8 cellular contexts compared by ENCODE assay signal in the genomic region with DNA sequence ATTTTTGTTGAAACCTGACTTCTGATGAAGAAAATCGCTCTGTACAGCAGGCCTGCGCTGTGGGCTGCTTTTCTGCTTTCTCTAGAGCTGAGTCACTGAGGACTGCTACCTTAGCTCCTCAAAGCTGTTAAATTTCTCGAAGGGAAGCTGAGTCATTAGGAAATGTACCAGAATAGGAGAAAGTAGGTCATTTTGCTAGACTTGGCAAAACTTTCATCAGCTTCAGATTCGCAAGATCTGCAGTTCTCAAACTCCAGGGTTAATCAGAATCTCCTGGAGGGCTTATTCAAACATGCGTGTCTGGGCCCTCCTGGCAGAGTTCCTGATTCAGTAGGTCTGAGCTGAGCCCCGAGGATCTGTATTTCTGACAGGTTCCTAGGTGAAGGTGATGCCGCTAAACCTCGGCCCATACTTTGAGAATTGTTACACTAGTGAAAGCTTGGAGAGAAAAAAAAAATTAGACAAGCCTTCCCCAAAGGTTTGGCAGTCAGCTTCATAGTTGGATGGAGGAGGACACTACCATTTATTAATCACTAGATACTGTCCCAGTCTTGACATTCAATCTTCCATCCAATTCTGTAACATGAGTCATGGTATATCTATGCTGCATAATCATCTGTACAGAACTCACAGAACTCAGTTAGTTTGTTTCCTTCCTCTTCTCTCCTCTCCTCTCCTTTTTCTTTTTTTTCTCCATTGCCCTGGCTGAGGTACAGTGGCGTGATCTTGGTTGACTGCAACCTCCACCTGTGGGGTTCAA.
DNase-seq lines count a peak whose midpoint lies in the region; FAIRE-seq and TF ChIP-seq lines count a peak whose summit lies in the region.

No MANE protein-coding gene starts in this region.

- peak overlapping the region in 1 of 2 donors; percentile 47 for H3K9ac ChIP-seq in kidney (ENCODE audit: low read length in 2 of 2)

- no peak for TF ChIP-seq CTCF in kidney (IDR thresholded peaks at IDR 0.05; ENCODE audit: borderline replicate concordance, extremely low read depth, insufficient read depth)
- TF ChIP-seq CTCF in testis (IDR thresholded peaks at IDR 0.05): no peak

- H3K9me3 ChIP-seq in kidney (ENCODE audit: control insufficient read depth in 1 of 2, low read length in 2 of 2): no peaks in the 10 kb centered on the region
- H3K9me3 ChIP-seq in testis: no peaks in the 10 kb centered on the region

- DNase-seq in activated T-cell treated with anti-CD3 and anti-CD28 coated beads for 48 hours (ENCODE audit: low read depth) (peak; percentile 5), anterior cingulate cortex (lab: John Stamatoyannopoulos, UW) (peak in 32 of 58 donors; percentile 1 to 67 (median 10)), kidney (no peak), testis (peak; percentile 66), D341Med (ENCODE audit: low spot score) (no peak), NCI-H748 treated with DMSO at 0.1 percent for 48 hours (lab: John Stamatoyannopoulos, UW) (no peak), NCI-H510A (lab: John Stamatoyannopoulos, UW) (no peak)
- DNase-seq in activated T-cell treated with anti-CD3 and anti-CD28 coated beads, Interleukin-2, amount 50 U/mL, for 1 hour: no peak

- H3K4me3 ChIP-seq in kidney (ENCODE audit: low read length in 2 of 2): peak overlapping the region; percentile 23 to 40
- H3K4me3 ChIP-seq in testis: no peak overlapping the region

- H3K27ac ChIP-seq in kidney (ENCODE audit: low read depth in 2 of 2, low read length in 2 of 2) (peak overlapping the region; percentile 8 to 48), testis (peak overlapping the region; percentile 31 to 61)

- no peaks in the 10 kb centered on the region for H3K36me3 ChIP-seq in kidney (ENCODE audit: control insufficient read depth in 1 of 2, insufficient read depth in 2 of 2, low read length in 2 of 2)
- H3K36me3 ChIP-seq in testis (ENCODE audit: low read depth, missing control alignments): no peaks in the 10 kb centered on the region

- intact Hi-C loops in kidney (cut with DNase I) (no loop called here), testis (cut with DNase I; ENCODE audit: low total_unique reads) (no loop called here)

- 42 to 43% methylated on average over 8 to 9 of the region's 9 CpGs for WGBS in testis, 2 donors

- TF ChIP-seq POLR2A in testis (IDR thresholded peaks at IDR 0.05): no peak

- no peaks in the 10 kb centered on the region for H3K27me3 ChIP-seq in testis

- peak; percentile 66 for FAIRE-seq in kidney (lab: Jason Lieb, UNC)

- H3K4me1 ChIP-seq in kidney (ENCODE audit: control insufficient read depth in 1 of 2, insufficient read depth in 1 of 2, low read depth in 1 of 2, low read length in 2 of 2) (peaks cover 0 to 2% of the 10 kb centered on the region in 2 donors), testis (peaks cover 16% of the 10 kb centered on the region)

Comparison
In these comparisons a context has a peak if more than half of its experiments do, and no peak if none do; other contexts are left out.
1. DNase-seq: peak in activated T-cell treated with anti-CD3 and anti-CD28 coated beads for 48 hours (single experiment), anterior cingulate cortex (32 of 58) and testis (single experiment); none in activated T-cell treated with anti-CD3 and anti-CD28 coated beads, Interleukin-2, amount 50 U/mL, for 1 hour (single experiment), kidney (single experiment), D341Med (single experiment), NCI-H748 treated with DMSO at 0.1 percent for 48 hours (single experiment) and NCI-H510A (single experiment).
2. H3K4me3 ChIP-seq: peak in kidney (2 of 2); none in testis (0 of 2).